ENCODE assay signal across 17 cellular contexts in the genomic region with DNA sequence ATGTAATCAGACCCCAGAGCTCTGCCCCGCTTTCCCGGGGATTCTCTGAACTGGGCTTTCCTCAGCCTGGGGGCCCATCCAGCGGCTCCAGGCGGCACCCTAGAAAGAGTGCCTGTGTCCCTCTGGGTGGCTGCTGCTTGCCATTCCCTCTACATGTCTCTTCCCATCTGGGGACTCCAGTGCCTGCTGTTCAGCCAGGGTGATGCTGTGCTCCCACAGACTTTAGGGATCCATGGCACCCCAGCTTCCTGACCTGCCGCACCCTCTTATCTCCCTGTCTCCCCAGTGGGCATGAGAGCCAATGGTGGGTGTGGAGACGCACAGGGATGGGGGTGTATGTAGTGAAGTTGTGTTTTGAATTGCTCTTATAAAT.
"Had no signal": no experiment of that assay in that cellular context is flagged by ENCODE, and none has a peak within 500 bp of the region (broad histone marks: within the 10 kb centered on the region; RNA-seq: fewer than 3 reads in every experiment).

No MANE protein-coding gene starts in this region.

- H3K9me3 ChIP-seq: adrenal gland, neutrophil, tibial nerve had no signal

- H3K9me3 Mint-ChIP-seq: activated CD8-positive, alpha-beta T cell treated with anti-CD3 and anti-CD28 coated beads for 36 hours; activated T-helper 2 cell treated with anti-CD3 and anti-CD28 coated beads, Interferon-gamma antibody, Interleukin-2, Interleukin-4, amounts not matched to agents 10 μg/mL and 5 μg/mL and 100 μg/mL, durations not matched to agents 14 hours and 24 hours and 36 hours had no signal

- H3K27ac ChIP-seq: hepatocyte, neutrophil, tibial nerve had no signal

- H3K4me3 Mint-ChIP-seq: activated CD8-positive, alpha-beta T cell treated with anti-CD3 and anti-CD28 coated beads for 36 hours had no signal

- H3K27ac Mint-ChIP-seq: activated CD8-positive, alpha-beta T cell treated with anti-CD3 and anti-CD28 coated beads for 36 hours; activated T-helper 2 cell treated with anti-CD3 and anti-CD28 coated beads, Interferon-gamma antibody, Interleukin-2, Interleukin-4, amounts not matched to agents 10 μg/mL and 5 μg/mL and 100 μg/mL, durations not matched to agents 14 hours and 24 hours and 36 hours had no signal

- H3K27me3 ChIP-seq: adrenal gland, hepatocyte, neutrophil, tibial nerve had no signal

- ATAC-seq: activated CD8-positive, alpha-beta T cell treated with anti-CD3 and anti-CD28 coated beads for 36 hours; right cardiac atrium had no signal

- H3K27me3 Mint-ChIP-seq: activated CD8-positive, alpha-beta T cell treated with anti-CD3 and anti-CD28 coated beads for 36 hours had no signal

- H3K4me3 ChIP-seq: adrenal gland, hepatocyte, tibial nerve had no signal

- DNase-seq: activated CD4-positive, alpha-beta T cell treated with anti-CD3 and anti-CD28 coated beads for 1 hour; activated CD8-positive, alpha-beta memory T cell treated with anti-CD3 and anti-CD28 coated beads, Interleukin-2, amount 50 U/mL, for 4 hours; activated CD8-positive, alpha-beta T cell treated with anti-CD3 and anti-CD28 coated beads for 36 hours; activated naive CD4-positive, alpha-beta T cell treated with anti-CD3 and anti-CD28 coated beads, Interleukin-2, amount 50 U/mL, for 16 hours; adrenal gland; caudate nucleus; cortex of kidney; effector memory CD4-positive, alpha-beta T cell; erythroblast; kidney glomerular epithelial cell; right cardiac atrium; small intestine; SW 1271 had no signal
